In the genomic region with DNA sequence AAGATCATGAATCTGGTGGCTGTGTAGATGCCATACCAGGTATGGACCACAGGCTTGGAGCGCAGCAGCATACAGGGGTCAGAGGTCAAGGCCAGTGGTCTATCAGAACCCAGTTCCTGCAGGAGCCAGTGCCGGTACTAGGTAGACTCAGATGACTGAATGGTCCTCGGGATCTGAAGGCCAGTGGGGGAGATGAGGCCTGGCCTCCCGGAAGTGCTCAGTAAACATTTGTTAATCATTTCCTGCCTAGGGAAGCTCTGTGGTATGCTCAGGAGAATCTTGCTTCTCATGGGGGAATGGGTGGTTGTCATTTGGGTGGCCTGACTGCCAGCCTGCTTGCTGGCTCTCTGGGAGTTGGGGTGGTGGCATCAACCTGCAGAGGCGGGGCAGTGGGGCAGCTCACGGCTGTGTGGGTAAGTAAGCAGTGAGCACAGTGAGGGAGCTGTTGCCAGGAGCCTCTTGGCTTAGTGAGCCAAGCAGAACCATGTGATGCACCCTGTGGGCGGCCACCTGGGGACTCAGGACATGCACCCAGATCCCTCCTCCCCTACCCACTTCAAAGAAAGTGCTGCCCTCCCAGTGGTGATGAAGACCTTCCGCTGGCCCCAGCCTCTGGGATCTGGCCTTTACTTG, we compare ENCODE assay signal across 8 cellular contexts. TPM values are rescaled to one million over a fixed set of nuclear protein-coding genes. Genes with fewer than 3 reads are reported as not detected.
A peak's percentile ranks its signal among the peaks of the same experiment; 100 is the strongest.
DNase-seq lines count a peak whose midpoint lies in the region; ATAC-seq and TF ChIP-seq lines count a peak whose summit lies in the region.

No MANE protein-coding gene starts in this region.

- H3K27ac ChIP-seq in mesenchymal stem cell (ENCODE audit: low read length, poor library complexity, severe bottlenecking), result peak overlapping the region; percentile 4

- peak overlapping the region; percentile 89 for H4K8ac ChIP-seq in mesenchymal stem cell (ENCODE audit: low read length)

- 48% methylated on average over 6 of the region's 8 CpGs for WGBS in mesenchymal stem cell

- in situ Hi-C loops in HAP-1 (cut with MboI; ENCODE audit: low sequenced_read_pairs), result no loop called here

- no peaks in the 10 kb centered on the region for H3K79me1 ChIP-seq in mesenchymal stem cell (replicated peaks; ENCODE audit: low read length, poor library complexity, severe bottlenecking)

- H2BK12ac ChIP-seq in mesenchymal stem cell (ENCODE audit: low read length in 2 of 2), result peak overlapping the region; percentile 23 to 45

- peak overlapping the region; percentile 54 for H2BK120ac ChIP-seq in mesenchymal stem cell (ENCODE audit: low read depth, low read length)

- peak overlapping the region; percentile 17 to 46 for H3K4ac ChIP-seq in mesenchymal stem cell (ENCODE audit: low read depth in 1 of 2, low read length in 2 of 2)

- peak overlapping the region; percentile 3 for H3K4me2 ChIP-seq in mesenchymal stem cell (ENCODE audit: low read length, poor library complexity, severe bottlenecking)

- H3K23ac ChIP-seq in mesenchymal stem cell (ENCODE audit: low read length in 2 of 2), result no peak overlapping the region

- H3K36me3 ChIP-seq in mesenchymal stem cell (ENCODE audit: control insufficient read depth in 1 of 2, insufficient read depth in 2 of 2, low read depth in 1 of 2, low read length in 2 of 2), result peaks cover 0 to 7% of the 10 kb centered on the region in 2 experiments
- no peaks in the 10 kb centered on the region for H3K36me3 ChIP-seq in HAP-1 (replicated peaks)

- peak overlapping the region; percentile 84 for H2AK5ac ChIP-seq in mesenchymal stem cell (ENCODE audit: low read length, severe bottlenecking)

- no peak for TF ChIP-seq CTCF in GM12865 (IDR thresholded peaks at IDR 0.05; ENCODE audit: insufficient read depth, low read depth, low read length, missing control alignments)

- no peak overlapping the region for H3K9ac ChIP-seq in mesenchymal stem cell (ENCODE audit: low read length)

- ATAC-seq in HG02610 (IDR thresholded peaks at IDR 0.05; ENCODE audit: unreplicated experiment), result peak; percentile 41
- ATAC-seq in HG03565 (IDR thresholded peaks at IDR 0.05; ENCODE audit: unreplicated experiment), result no peak

- H2BK15ac ChIP-seq in mesenchymal stem cell (ENCODE audit: low read depth, poor library complexity, severe bottlenecking), result peak overlapping the region; percentile 80

- H2BK5ac ChIP-seq in mesenchymal stem cell (ENCODE audit: low read depth, low read length, poor library complexity, severe bottlenecking), result no peak overlapping the region

- no peak overlapping the region for H3K14ac ChIP-seq in mesenchymal stem cell (ENCODE audit: low read length in 2 of 2)

- no peak overlapping the region for H2AFZ ChIP-seq in mesenchymal stem cell (ENCODE audit: low read depth, low read length)

- H4K91ac ChIP-seq in mesenchymal stem cell (ENCODE audit: low read length), result peak overlapping the region; percentile 90

- DNase-seq in GM12865 (ENCODE audit: low read depth), result peak; percentile 40
- peak; percentile 59 for DNase-seq in NCI-H69 (lab: John Stamatoyannopoulos, UW)
- peak; percentile 31 for DNase-seq in activated T-helper 9 cell treated with anti-CD3 and anti-CD28 coated beads, Interleukin-2, amount 50 U/mL, for 16 hours (ENCODE audit: low read depth)
- DNase-seq in mesenchymal stem cell, result peak; percentile 62
- DNase-seq in HAP-1 (ENCODE audit: low spot score in 2 of 2), result no peak
- DNase-seq in SHP77 treated with DMSO at 0.1 percent for 48 hours (lab: John Stamatoyannopoulos, UW), result no peak

- H3K27me3 ChIP-seq in mesenchymal stem cell (ENCODE audit: control insufficient read depth in 1 of 2, insufficient read depth in 1 of 2, low read length in 2 of 2) (no peaks in the 10 kb centered on the region), HAP-1 (ENCODE audit: low read depth) (no peaks in the 10 kb centered on the region)

- H3K4me3 ChIP-seq in GM12865 (ENCODE audit: low read depth, low read length) (no peak overlapping the region), mesenchymal stem cell (ENCODE audit: insufficient read depth in 1 of 2, low read depth in 1 of 2, low read length in 2 of 2) (no peak overlapping the region), HAP-1 (no peak overlapping the region)

- peaks cover 34% of the 10 kb centered on the region for H3K4me1 ChIP-seq in mesenchymal stem cell (ENCODE audit: control insufficient read depth, insufficient read depth, low read depth, low read length)
- H3K4me1 ChIP-seq in HAP-1, result peaks cover 14% of the 10 kb centered on the region

- peak overlapping the region; percentile 73 to 90 for H3K18ac ChIP-seq in mesenchymal stem cell (ENCODE audit: low read depth in 1 of 2, low read length in 2 of 2)

- H3K9me3 ChIP-seq in mesenchymal stem cell (ENCODE audit: control insufficient read depth, low read length) (no peaks in the 10 kb centered on the region), HAP-1 (no peaks in the 10 kb centered on the region)

RNA-seq across cellular contexts. Expression of a gene that starts 33.0 kb away (rescaled TPM):
- 17.1 TPM for polyA plus RNA-seq in mesenchymal stem cell (2013, experiment 1 of 2)
- polyA plus RNA-seq in mesenchymal stem cell (2013, experiment 2 of 2), result 16.8 TPM

Comparison
In these comparisons a context has a peak if more than half of its experiments do, and no peak if none do; other contexts are left out.
1. DNase-seq: peak in GM12865 (single experiment), NCI-H69 (single experiment), activated T-helper 9 cell treated with anti-CD3 and anti-CD28 coated beads, Interleukin-2, amount 50 U/mL, for 16 hours (single experiment) and mesenchymal stem cell (single experiment); none in HAP-1 (0 of 2) and SHP77 treated with DMSO at 0.1 percent for 48 hours (single experiment).